Comparison of ENCODE assay signal across 1 cellular context in the genomic region with DNA sequence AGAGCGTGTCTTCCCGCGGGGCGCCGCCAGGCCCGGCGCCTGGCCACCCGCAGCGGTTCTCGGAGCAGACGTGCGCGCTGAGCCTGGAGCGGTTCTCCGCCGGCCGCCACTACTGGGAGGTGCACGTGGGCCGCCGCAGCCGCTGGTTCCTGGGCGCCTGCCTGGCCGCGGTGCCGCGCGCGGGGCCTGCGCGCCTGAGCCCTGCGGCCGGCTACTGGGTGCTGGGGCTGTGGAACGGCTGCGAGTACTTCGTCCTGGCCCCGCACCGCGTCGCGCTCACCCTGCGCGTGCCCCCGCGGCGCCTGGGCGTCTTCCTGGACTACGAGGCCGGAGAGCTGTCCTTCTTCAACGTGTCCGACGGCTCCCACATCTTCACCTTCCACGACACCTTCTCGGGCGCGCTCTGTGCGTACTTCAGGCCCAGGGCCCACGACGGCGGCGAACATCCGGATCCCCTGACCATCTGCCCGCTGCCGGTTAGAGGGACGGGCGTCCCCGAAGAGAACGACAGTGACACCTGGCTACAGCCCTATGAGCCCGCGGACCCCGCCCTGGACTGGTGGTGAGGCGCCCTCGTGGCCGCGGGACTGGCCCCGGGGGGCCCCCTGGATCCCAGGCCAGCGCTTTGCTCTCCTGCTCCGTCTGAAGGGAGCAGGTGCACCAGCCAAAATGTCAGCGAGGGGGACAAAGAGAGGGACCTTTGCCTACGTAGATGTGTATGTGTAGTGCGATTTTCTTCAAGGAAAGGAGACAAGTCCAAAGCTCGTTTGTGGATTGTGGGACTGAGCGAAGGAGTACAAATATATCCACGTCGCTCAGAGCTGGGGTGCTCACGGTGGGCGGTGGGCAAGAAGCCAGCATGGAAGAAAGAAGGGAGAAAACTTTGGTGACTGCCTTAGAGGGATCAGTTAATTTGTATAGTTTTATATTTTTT.
A peak's percentile ranks its signal among the peaks of the same experiment; 100 is the strongest.
TF ChIP-seq lines count a peak whose summit lies in the region.

No MANE protein-coding gene starts in this region.

TF ChIP-seq in GM23338, 12 proteins besides CTCF, POLR2A, EP300 and RAD21 (continued from another document):
- TF ChIP-seq, protein P1, sequence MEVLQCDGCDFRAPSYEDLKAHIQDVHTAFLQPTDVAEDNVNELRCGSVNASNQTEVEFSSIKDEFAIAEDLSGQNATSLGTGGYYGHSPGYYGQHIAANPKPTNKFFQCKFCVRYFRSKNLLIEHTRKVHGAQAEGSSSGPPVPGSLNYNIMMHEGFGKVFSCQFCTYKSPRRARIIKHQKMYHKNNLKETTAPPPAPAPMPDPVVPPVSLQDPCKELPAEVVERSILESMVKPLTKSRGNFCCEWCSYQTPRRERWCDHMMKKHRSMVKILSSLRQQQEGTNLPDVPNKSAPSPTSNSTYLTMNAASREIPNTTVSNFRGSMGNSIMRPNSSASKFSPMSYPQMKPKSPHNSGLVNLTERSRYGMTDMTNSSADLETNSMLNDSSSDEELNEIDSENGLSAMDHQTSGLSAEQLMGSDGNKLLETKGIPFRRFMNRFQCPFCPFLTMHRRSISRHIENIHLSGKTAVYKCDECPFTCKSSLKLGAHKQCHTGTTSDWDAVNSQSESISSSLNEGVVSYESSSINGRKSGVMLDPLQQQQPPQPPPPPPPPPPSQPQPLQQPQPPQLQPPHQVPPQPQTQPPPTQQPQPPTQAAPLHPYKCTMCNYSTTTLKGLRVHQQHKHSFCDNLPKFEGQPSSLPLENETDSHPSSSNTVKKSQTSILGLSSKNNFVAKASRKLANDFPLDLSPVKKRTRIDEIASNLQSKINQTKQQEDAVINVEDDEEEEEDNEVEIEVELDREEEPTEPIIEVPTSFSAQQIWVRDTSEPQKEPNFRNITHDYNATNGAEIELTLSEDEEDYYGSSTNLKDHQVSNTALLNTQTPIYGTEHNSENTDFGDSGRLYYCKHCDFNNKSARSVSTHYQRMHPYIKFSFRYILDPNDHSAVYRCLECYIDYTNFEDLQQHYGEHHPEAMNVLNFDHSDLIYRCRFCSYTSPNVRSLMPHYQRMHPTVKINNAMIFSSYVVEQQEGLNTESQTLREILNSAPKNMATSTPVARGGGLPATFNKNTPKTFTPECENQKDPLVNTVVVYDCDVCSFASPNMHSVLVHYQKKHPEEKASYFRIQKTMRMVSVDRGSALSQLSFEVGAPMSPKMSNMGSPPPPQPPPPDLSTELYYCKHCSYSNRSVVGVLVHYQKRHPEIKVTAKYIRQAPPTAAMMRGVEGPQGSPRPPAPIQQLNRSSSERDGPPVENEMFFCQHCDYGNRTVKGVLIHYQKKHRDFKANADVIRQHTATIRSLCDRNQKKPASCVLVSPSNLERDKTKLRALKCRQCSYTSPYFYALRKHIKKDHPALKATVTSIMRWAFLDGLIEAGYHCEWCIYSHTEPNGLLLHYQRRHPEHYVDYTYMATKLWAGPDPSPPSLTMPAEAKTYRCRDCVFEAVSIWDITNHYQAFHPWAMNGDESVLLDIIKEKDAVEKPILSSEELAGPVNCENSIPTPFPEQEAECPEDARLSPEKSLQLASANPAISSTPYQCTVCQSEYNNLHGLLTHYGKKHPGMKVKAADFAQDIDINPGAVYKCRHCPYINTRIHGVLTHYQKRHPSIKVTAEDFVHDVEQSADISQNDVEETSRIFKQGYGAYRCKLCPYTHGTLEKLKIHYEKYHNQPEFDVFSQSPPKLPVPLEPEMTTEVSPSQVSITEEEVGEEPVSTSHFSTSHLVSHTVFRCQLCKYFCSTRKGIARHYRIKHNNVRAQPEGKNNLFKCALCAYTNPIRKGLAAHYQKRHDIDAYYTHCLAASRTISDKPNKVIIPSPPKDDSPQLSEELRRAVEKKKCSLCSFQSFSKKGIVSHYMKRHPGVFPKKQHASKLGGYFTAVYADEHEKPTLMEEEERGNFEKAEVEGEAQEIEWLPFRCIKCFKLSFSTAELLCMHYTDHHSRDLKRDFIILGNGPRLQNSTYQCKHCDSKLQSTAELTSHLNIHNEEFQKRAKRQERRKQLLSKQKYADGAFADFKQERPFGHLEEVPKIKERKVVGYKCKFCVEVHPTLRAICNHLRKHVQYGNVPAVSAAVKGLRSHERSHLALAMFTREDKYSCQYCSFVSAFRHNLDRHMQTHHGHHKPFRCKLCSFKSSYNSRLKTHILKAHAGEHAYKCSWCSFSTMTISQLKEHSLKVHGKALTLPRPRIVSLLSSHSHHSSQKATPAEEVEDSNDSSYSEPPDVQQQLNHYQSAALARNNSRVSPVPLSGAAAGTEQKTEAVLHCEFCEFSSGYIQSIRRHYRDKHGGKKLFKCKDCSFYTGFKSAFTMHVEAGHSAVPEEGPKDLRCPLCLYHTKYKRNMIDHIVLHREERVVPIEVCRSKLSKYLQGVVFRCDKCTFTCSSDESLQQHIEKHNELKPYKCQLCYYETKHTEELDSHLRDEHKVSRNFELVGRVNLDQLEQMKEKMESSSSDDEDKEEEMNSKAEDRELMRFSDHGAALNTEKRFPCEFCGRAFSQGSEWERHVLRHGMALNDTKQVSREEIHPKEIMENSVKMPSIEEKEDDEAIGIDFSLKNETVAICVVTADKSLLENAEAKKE (CRISPR knock-in tag; IDR thresholded peaks at IDR 0.05) = no peak
- TF ChIP-seq JUNB (IDR thresholded peaks at IDR 0.05; ENCODE audit: unreplicated experiment) = no peak
- no peak for TF ChIP-seq REST (IDR thresholded peaks at IDR 0.05; ENCODE audit: unreplicated experiment)
- TF ChIP-seq POLR2AphosphoS5 (IDR thresholded peaks at IDR 0.05; ENCODE audit: low read depth) = no peak
- TF ChIP-seq ZNF114 (CRISPR knock-in tag; IDR thresholded peaks at IDR 0.05) = no peak
- TF ChIP-seq EZH2 (IDR thresholded peaks at IDR 0.05; ENCODE audit: low read depth, unreplicated experiment) = peak; percentile 83
- TF ChIP-seq CREB1 (CRISPR knock-in tag; IDR thresholded peaks at IDR 0.05; ENCODE audit: low read depth) = no peak
- no peak for TF ChIP-seq ZNF331 (CRISPR knock-in tag; IDR thresholded peaks at IDR 0.05; ENCODE audit: low read depth)
- TF ChIP-seq NANOG (IDR thresholded peaks at IDR 0.05; ENCODE audit: borderline replicate concordance) = no peak
- peak; percentile 67 for TF ChIP-seq EZH2phosphoT487 (IDR thresholded peaks at IDR 0.05; ENCODE audit: unreplicated experiment)
